In genomic region chr11:134370526-134371435, GRCh38 we compare ENCODE assay signal across 26 cellular contexts. TPM values are rescaled to one million over a fixed set of nuclear protein-coding genes. Genes with fewer than 3 reads are reported as not detected.
"Had no signal": no experiment of that assay in that cellular context is flagged by ENCODE, and none has a peak within 500 bp of the region (broad histone marks: within the 10 kb centered on the region; RNA-seq: fewer than 3 reads in every experiment).

No MANE protein-coding gene starts in this region.

- H3K9me3 ChIP-seq: adrenal gland, MG63 had no signal

- H3K27me3 ChIP-seq: adrenal gland, MG63 had no signal

- H3K4me3 Mint-ChIP-seq: activated CD4-positive, alpha-beta T cell treated with anti-CD3 and anti-CD28 coated beads for 36 hours; activated CD8-positive, alpha-beta T cell treated with anti-CD3 and anti-CD28 coated beads for 36 hours; activated naive CD4-positive, alpha-beta T cell treated with anti-CD3 and anti-CD28 coated beads, Interleukin-2, amount 10 ng/mL, durations not matched to agents 7 days and 5 days; activated naive CD8-positive, alpha-beta T cell treated with anti-CD3 and anti-CD28 coated beads, Interleukin-2, amount 10 ng/mL, durations not matched to agents 7 days and 5 days; activated T-cell treated with anti-CD3 and anti-CD28 coated beads, Interleukin-2, amount 50 U/mL, for 72 hours had no signal

- ATAC-seq: activated CD4-positive, alpha-beta T cell treated with anti-CD3 and anti-CD28 coated beads for 36 hours; activated CD8-positive, alpha-beta T cell treated with anti-CD3 and anti-CD28 coated beads for 36 hours; activated T-cell treated with anti-CD3 and anti-CD28 coated beads, Interleukin-2, amount 50 U/mL, for 72 hours; HepG2; PC-3 had no signal

- H3K27ac ChIP-seq: adrenal gland, KMS-11, VCaP had no signal

- H3K4me1 Mint-ChIP-seq: activated CD4-positive, alpha-beta T cell treated with anti-CD3 and anti-CD28 coated beads for 36 hours; activated naive CD4-positive, alpha-beta T cell treated with anti-CD3 and anti-CD28 coated beads, Interleukin-2, amount 10 ng/mL, durations not matched to agents 7 days and 5 days; activated naive CD8-positive, alpha-beta T cell treated with anti-CD3 and anti-CD28 coated beads, Interleukin-2, amount 10 ng/mL, durations not matched to agents 7 days and 5 days had no signal

- H3K36me3 Mint-ChIP-seq: activated naive CD4-positive, alpha-beta T cell treated with anti-CD3 and anti-CD28 coated beads, Interleukin-2, amount 10 ng/mL, durations not matched to agents 7 days and 5 days; activated naive CD8-positive, alpha-beta T cell treated with anti-CD3 and anti-CD28 coated beads, Interleukin-2, amount 10 ng/mL, durations not matched to agents 7 days and 5 days had no signal

- H3K36me3 ChIP-seq: adrenal gland, MG63 had no signal

- H3K4me3 ChIP-seq: adrenal gland, MG63 had no signal

- H3K27ac Mint-ChIP-seq: activated CD4-positive, alpha-beta T cell treated with anti-CD3 and anti-CD28 coated beads for 36 hours; activated CD8-positive, alpha-beta T cell treated with anti-CD3 and anti-CD28 coated beads for 36 hours; activated naive CD4-positive, alpha-beta T cell treated with anti-CD3 and anti-CD28 coated beads, Interleukin-2, amount 10 ng/mL, durations not matched to agents 7 days and 5 days; activated naive CD8-positive, alpha-beta T cell treated with anti-CD3 and anti-CD28 coated beads, Interleukin-2, amount 10 ng/mL, durations not matched to agents 7 days and 5 days; activated T-cell treated with anti-CD3 and anti-CD28 coated beads, Interleukin-2, amount 50 U/mL, for 72 hours; activated T-helper 2 cell treated with anti-CD3 and anti-CD28 coated beads, Interferon-gamma antibody, Interleukin-2, Interleukin-4, amounts not matched to agents 10 μg/mL and 5 μg/mL and 100 μg/mL, durations not matched to agents 14 hours and 24 hours and 36 hours had no signal

- H3K9me3 Mint-ChIP-seq: activated CD8-positive, alpha-beta T cell treated with anti-CD3 and anti-CD28 coated beads for 36 hours; activated naive CD4-positive, alpha-beta T cell treated with anti-CD3 and anti-CD28 coated beads, Interleukin-2, amount 10 ng/mL, durations not matched to agents 7 days and 5 days; activated naive CD8-positive, alpha-beta T cell treated with anti-CD3 and anti-CD28 coated beads, Interleukin-2, amount 10 ng/mL, durations not matched to agents 7 days and 5 days; activated T-cell treated with anti-CD3 and anti-CD28 coated beads, Interleukin-2, amount 50 U/mL, for 72 hours; activated T-helper 2 cell treated with anti-CD3 and anti-CD28 coated beads, Interferon-gamma antibody, Interleukin-2, Interleukin-4, amounts not matched to agents 10 μg/mL and 5 μg/mL and 100 μg/mL, durations not matched to agents 14 hours and 24 hours and 36 hours had no signal

- DNase-seq: activated CD4-positive, alpha-beta T cell treated with anti-CD3 and anti-CD28 coated beads for 36 hours; activated CD4-positive, alpha-beta T cell treated with anti-CD3 and anti-CD28 coated beads, Interleukin-2, amount 50 U/mL, for 1 hour; activated CD8-positive, alpha-beta memory T cell treated with anti-CD3 and anti-CD28 coated beads, Interleukin-2, amount 50 U/mL, for 4 hours; activated CD8-positive, alpha-beta T cell treated with anti-CD3 and anti-CD28 coated beads for 36 hours; activated gamma-delta T cell treated with Interleukin-2 at 50 U/mL for 16 hours; activated naive CD4-positive, alpha-beta T cell treated with anti-CD3 and anti-CD28 coated beads, Interleukin-2, amount 10 ng/mL, durations not matched to agents 7 days and 5 days; activated naive CD8-positive, alpha-beta T cell treated with anti-CD3 and anti-CD28 coated beads, Interleukin-2, amount 10 ng/mL, durations not matched to agents 7 days and 5 days; activated T-cell treated with anti-CD3 and anti-CD28 coated beads, Interleukin-2, amount 50 U/mL, for 72 hours; adrenal gland; anterior cingulate cortex; MG63; MV-4-11; NCI-H1105; NCI-H1436; NCI-H1694 treated with DMSO at 0.1 percent for 48 hours; NCI-H2029 treated with DMSO at 0.1 percent for 48 hours; NCI-H510A treated with DMSO at 0.1 percent for 48 hours; NCI-H69; NK-92 treated with Interleukin-12 subunit alpha and Interleukin-12 subunit beta, amount 100 ng/mL, for 24 hours; PC-3; SHP77 treated with DMSO at 0.1 percent for 48 hours; T-helper 2 cell had no signal

- H3K27me3 Mint-ChIP-seq: activated CD4-positive, alpha-beta T cell treated with anti-CD3 and anti-CD28 coated beads for 36 hours; activated CD8-positive, alpha-beta T cell treated with anti-CD3 and anti-CD28 coated beads for 36 hours; activated naive CD4-positive, alpha-beta T cell treated with anti-CD3 and anti-CD28 coated beads, Interleukin-2, amount 10 ng/mL, durations not matched to agents 7 days and 5 days; activated naive CD8-positive, alpha-beta T cell treated with anti-CD3 and anti-CD28 coated beads, Interleukin-2, amount 10 ng/mL, durations not matched to agents 7 days and 5 days had no signal

- H3K4me1 ChIP-seq: adrenal gland had no signal

RNA-seq across cellular contexts. Expression of gene B3GAT1, which starts 41.3 kb away (rescaled TPM):
- total RNA-seq: HepG2, PC-3 had no signal
- polyA plus RNA-seq: HepG2 had no signal
